12 cellular contexts compared by ENCODE assay signal in genomic region chr4:15020502-15021286, GRCh38. TPM values are rescaled to one million over a fixed set of nuclear protein-coding genes. Genes with fewer than 3 reads are reported as not detected.
DNase-seq lines count a peak whose midpoint lies in the region; ATAC-seq, FAIRE-seq and TF ChIP-seq lines count a peak whose summit lies in the region.
"Had no signal": no experiment of that assay in that cellular context is flagged by ENCODE, and none has a peak within 500 bp of the region (broad histone marks: within the 10 kb centered on the region; RNA-seq: fewer than 3 reads in every experiment).

No MANE protein-coding gene starts in this region.

- H3K36me3 Mint-ChIP-seq in natural killer cell treated with Interleukin-12 subunit alpha and Interleukin-12 subunit beta and Interleukin-15 and Interleukin-18, amount 100 ng/mL, for 72 hours: peaks cover 13% of the 10 kb centered on the region

- ATAC-seq in GM18858 (IDR thresholded peaks at IDR 0.05; ENCODE audit: unreplicated experiment) (peak; percentile 42), HG03342 (IDR thresholded peaks at IDR 0.05; ENCODE audit: unreplicated experiment) (peak; percentile 56), K562 (peak; percentile 43), GM19023 (IDR thresholded peaks at IDR 0.05; ENCODE audit: unreplicated experiment) (no peak)
- ATAC-seq in natural killer cell treated with Interleukin-12 subunit alpha and Interleukin-12 subunit beta and Interleukin-15 and Interleukin-18, amount 100 ng/mL, for 72 hours: no peak

- TF ChIP-seq EP300 in K562 (IDR thresholded peaks at IDR 0.05; ENCODE audit: low read length): no peak

- DNase-seq in K562 (ENCODE audit: extremely low read depth in 1 of 4, low spot score in 3 of 4): no peak
- DNase-seq in SKM-1 treated with dmso at 0.1 percent for 144 hours (lab: John Stamatoyannopoulos, UW; ENCODE audit: unreplicated experiment): no peak
- DNase-seq in stimulated activated naive CD4-positive, alpha-beta T cell treated with Interleukin-2 at 50 U/mL for 16 hours (lab: John Stamatoyannopoulos, UW): no peak
- no peak for DNase-seq in natural killer cell treated with Interleukin-12 subunit alpha and Interleukin-12 subunit beta and Interleukin-15 and Interleukin-18, amount 100 ng/mL, for 72 hours (ENCODE audit: low spot score)
- DNase-seq: islet precursor cell; NCI-H774; stimulated activated CD4-positive, alpha-beta T cell treated with anti-CD3 and anti-CD28 coated beads, Interleukin-4, amount 100 ng/mL, for 4 hours had no signal

- H3K27me3 ChIP-seq in K562 (ENCODE audit: control insufficient read depth in 2 of 2, insufficient read depth in 2 of 2, low read length in 2 of 2) (no peaks in the 10 kb centered on the region), rectal smooth muscle tissue (ENCODE audit: control insufficient read depth, insufficient read depth, low read length) (no peaks in the 10 kb centered on the region)

- TF ChIP-seq POLR2A in K562 (conservative IDR thresholded peaks at IDR 0.05): no peak

- no TSS peak for BruUV-seq in K562 (replicated peaks; lab: Mats Ljungman, UMichigan)

- no peak overlapping the region for H3K27ac ChIP-seq in K562 (ENCODE audit: extremely low read depth, low read depth, low read length)
- peak overlapping the region; percentile 44 for H3K27ac ChIP-seq in rectal smooth muscle tissue (ENCODE audit: low read depth, low read length)
- H3K27ac ChIP-seq: C4-2B had no signal

- CTCF ChIA-PET in K562 (lab: Yijun Ruan, JAX; ENCODE audit: low intra/inter-chr PET ratio): no interaction called here

- H3K36me3 ChIP-seq in K562 (ENCODE audit: control insufficient read depth, insufficient read depth, low read length) (peaks cover 15% of the 10 kb centered on the region; the same call in 2 of the 3 replicates), rectal smooth muscle tissue (ENCODE audit: control insufficient read depth, insufficient read depth, low read length) (peaks cover 7% of the 10 kb centered on the region)

- H3K4me3 ChIP-seq in K562 (no peak overlapping the region), rectal smooth muscle tissue (ENCODE audit: low read length) (peak overlapping the region; percentile 5)

- H3K9ac ChIP-seq in K562 (ENCODE audit: insufficient read depth in 1 of 2, low read depth in 2 of 2, low read length in 2 of 2): no peak overlapping the region
- no peak overlapping the region for H3K9ac ChIP-seq in rectal smooth muscle tissue (ENCODE audit: low read length)

- no peaks in the 10 kb centered on the region for H3K27me3 Mint-ChIP-seq in natural killer cell treated with Interleukin-12 subunit alpha and Interleukin-12 subunit beta and Interleukin-15 and Interleukin-18, amount 100 ng/mL, for 72 hours

- 77% methylated on average over 7 of the region's 7 CpGs for WGBS in K562 (ENCODE audit: insufficient coverage, low coverage, missing lambda C conversion rate)

- H3K4me1 ChIP-seq in K562 (replicated peaks in 1 of 2; ENCODE audit: control insufficient read depth in 2 of 2, insufficient read depth in 2 of 2, low read length in 2 of 2): no peaks in the 10 kb centered on the region; a peak in 1 of 5 replicates
- H3K4me1 ChIP-seq in rectal smooth muscle tissue (ENCODE audit: control insufficient read depth, insufficient read depth, low read length): peaks cover 15% of the 10 kb centered on the region

- no peak overlapping the region for H2AFZ ChIP-seq in K562 (ENCODE audit: low read depth, low read length)

- POLR2A ChIA-PET in K562 (lab: Yijun Ruan, JAX): interaction anchor here (1.0 to 1.3 kb wide), 3 partner anchors 9 to 14 kb away, joined by 3 to 4 read pairs (median 3); no protein-coding TSS in a partner anchor

- H3K4me1 Mint-ChIP-seq in natural killer cell treated with Interleukin-12 subunit alpha and Interleukin-12 subunit beta and Interleukin-15 and Interleukin-18, amount 100 ng/mL, for 72 hours (ENCODE audit: low read depth in 2 of 2): peaks cover 12 to 30% of the 10 kb centered on the region in 2 donors

- H3K79me2 ChIP-seq in K562 (ENCODE audit: control insufficient read depth, insufficient read depth, low read length): no peaks in the 10 kb centered on the region

- H3K27ac Mint-ChIP-seq in natural killer cell treated with Interleukin-12 subunit alpha and Interleukin-12 subunit beta and Interleukin-15 and Interleukin-18, amount 100 ng/mL, for 72 hours: no peak overlapping the region

- H3K9me3 Mint-ChIP-seq in natural killer cell treated with Interleukin-12 subunit alpha and Interleukin-12 subunit beta and Interleukin-15 and Interleukin-18, amount 100 ng/mL, for 72 hours: no peaks in the 10 kb centered on the region

- intact Hi-C loops in K562 (cut with micrococcal nuclease): no loop called here

- FAIRE-seq in K562 (lab: Jason Lieb, UNC): no peak

- H3K4me2 ChIP-seq in K562 (ENCODE audit: insufficient read depth, low read length): no peak overlapping the region

- H3K9me3 ChIP-seq in K562 (replicated peaks; ENCODE audit: control insufficient read depth, insufficient read depth, low read depth, low read length): no peaks in the 10 kb centered on the region

- H3K9me1 ChIP-seq in K562 (ENCODE audit: control insufficient read depth, insufficient read depth, low read length): no peaks in the 10 kb centered on the region

- no peak for TF ChIP-seq CTCF in K562 (IDR thresholded peaks at IDR 0.05 in 2 of 3, conservative IDR thresholded peaks at IDR 0.05 in 1 of 3; ENCODE audit: insufficient read depth in 2 of 3, low read depth in 1 of 3, low read length in 3 of 3)

- H3K4me3 Mint-ChIP-seq in natural killer cell treated with Interleukin-12 subunit alpha and Interleukin-12 subunit beta and Interleukin-15 and Interleukin-18, amount 100 ng/mL, for 72 hours: no peak overlapping the region

- H4K20me1 ChIP-seq in K562 (replicated peaks; ENCODE audit: control insufficient read depth, insufficient read depth, low read length): no peaks in the 10 kb centered on the region

- in situ Hi-C loops in K562 (cut with MboI): loop anchor here (25.0 kb wide), 1 partner anchor 642 kb away; the partner anchor contains the start of gene FBXL5

- no peak for TF ChIP-seq RAD21 in K562 (CRISPR knock-in tag; conservative IDR thresholded peaks at IDR 0.05 in 1 of 2, IDR thresholded peaks at IDR 0.05 in 1 of 2)

TF ChIP-seq in K562, 482 proteins besides CTCF, POLR2A, EP300 and RAD21:
- TF ChIP-seq ZNF445 (CRISPR knock-in tag; IDR thresholded peaks at IDR 0.05; ENCODE audit: low read depth): no peak
- no peak for TF ChIP-seq KLF6 (CRISPR knock-in tag; IDR thresholded peaks at IDR 0.05; ENCODE audit: borderline replicate concordance)
- no peak for TF ChIP-seq RFX1 (IDR thresholded peaks at IDR 0.05)
- TF ChIP-seq, protein P1, sequence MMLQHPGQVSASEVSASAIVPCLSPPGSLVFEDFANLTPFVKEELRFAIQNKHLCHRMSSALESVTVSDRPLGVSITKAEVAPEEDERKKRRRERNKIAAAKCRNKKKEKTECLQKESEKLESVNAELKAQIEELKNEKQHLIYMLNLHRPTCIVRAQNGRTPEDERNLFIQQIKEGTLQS (IDR thresholded peaks at IDR 0.05): no peak
- TF ChIP-seq, protein P1 (CRISPR knock-in tag; conservative IDR thresholded peaks at IDR 0.05): no peak
- no peak for TF ChIP-seq POLR3A (IDR thresholded peaks at IDR 0.05; ENCODE audit: borderline replicate concordance, extremely low read depth, insufficient read depth, insufficient read length)
- no peak for TF ChIP-seq NFYB (IDR thresholded peaks at IDR 0.05; ENCODE audit: extremely low read depth, insufficient read length)
- no peak for TF ChIP-seq VEZF1 (CRISPR knock-in tag; IDR thresholded peaks at IDR 0.05)

RNA-seq across cellular contexts. Expression of gene CPEB2, which starts 18.4 kb away (rescaled TPM):
- total RNA-seq in K562 (2011; cell fraction: chromatin; rRNA removed; ENCODE audit: low replicate concordance): 3.0 and 10.5 TPM in 2 replicates
- total RNA-seq in K562 (2011; cell fraction: nucleolus; rRNA removed): 1.3 and 1.5 TPM in 2 replicates
- 4.0 and 8.7 TPM in 2 replicates for total RNA-seq in K562 (2011; cell fraction: nucleoplasm; rRNA removed)
- total RNA-seq in K562 (2014; rRNA removed): 0.54 and 0.86 TPM in 2 replicates
- 2.1 and 3.0 TPM in 2 replicates for total RNA-seq in K562 (2014; rRNA removed; fragmentation: Illumina TruSeq; extraction: Trizol)
- total RNA-seq in K562 (2015; rRNA removed; fragmentation: Illumina TruSeq; extraction: Trizol): 1.6 and 2.0 TPM in 2 replicates
- 3.0 and 3.2 TPM in 2 replicates for total RNA-seq in K562 (2021)
- polyA plus RNA-seq in K562 (2011; rRNA removed): 1.4 and 1.7 TPM in 2 replicates
- 0.18 and 0.69 TPM in 2 replicates for polyA plus RNA-seq in K562 (2011; cell fraction: cytosol; rRNA removed)
- 2.9 and 4.5 TPM in 2 replicates for polyA plus RNA-seq in K562 (2011; cell fraction: nucleus; rRNA removed)
- polyA plus RNA-seq in K562 (2012): 1.2 and 1.9 TPM in 2 replicates
- polyA plus RNA-seq in K562 (2014; fragmentation: Illumina TruSeq; extraction: Trizol): 1.3 and 1.9 TPM in 2 replicates
- under 1 TPM; 0.39 to 0.41 TPM for polyA plus RNA-seq in K562 (2014; fragmentation: Nextera tagmentation; extraction: Ambion mirVana)
- 1.0 and 1.1 TPM in 2 replicates for polyA plus RNA-seq in K562 (2014; rRNA removed)
- polyA minus RNA-seq in K562 (2011; rRNA and poly(A)+ RNA removed): 3.5 and 3.9 TPM in 2 replicates
- polyA minus RNA-seq in K562 (2011; cell fraction: cytosol; rRNA and poly(A)+ RNA removed): 0.86 and 1.5 TPM in 2 replicates
- 2.3 and 7.8 TPM in 2 replicates for polyA minus RNA-seq in K562 (2011; cell fraction: nucleus; rRNA and poly(A)+ RNA removed)
- total RNA-seq in natural killer cell treated with Interleukin-12 subunit alpha and Interleukin-12 subunit beta and Interleukin-15 and Interleukin-18, amount 100 ng/mL, for 72 hours: 1 to 10 TPM; 5.4 to 8.6 TPM

Comparison
In these comparisons a context has a peak if more than half of its experiments do, and no peak if none do; other contexts are left out.
1. ATAC-seq: peak in GM18858 (single experiment), HG03342 (single experiment) and K562 (single experiment); none in GM19023 (single experiment) and natural killer cell treated with Interleukin-12 subunit alpha and Interleukin-12 subunit beta and Interleukin-15 and Interleukin-18, amount 100 ng/mL, for 72 hours (0 of 2).